In genomic region chr2:2536416-2537056, GRCh38 we compare ENCODE assay signal across 1 cellular context.
TF ChIP-seq lines count a peak whose summit lies in the region.

No MANE protein-coding gene starts in this region.

TF ChIP-seq in HepG2, 621 proteins besides CTCF, POLR2A, EP300 and RAD21 (continued from another document and continues in another):
- TF ChIP-seq, protein P1, sequence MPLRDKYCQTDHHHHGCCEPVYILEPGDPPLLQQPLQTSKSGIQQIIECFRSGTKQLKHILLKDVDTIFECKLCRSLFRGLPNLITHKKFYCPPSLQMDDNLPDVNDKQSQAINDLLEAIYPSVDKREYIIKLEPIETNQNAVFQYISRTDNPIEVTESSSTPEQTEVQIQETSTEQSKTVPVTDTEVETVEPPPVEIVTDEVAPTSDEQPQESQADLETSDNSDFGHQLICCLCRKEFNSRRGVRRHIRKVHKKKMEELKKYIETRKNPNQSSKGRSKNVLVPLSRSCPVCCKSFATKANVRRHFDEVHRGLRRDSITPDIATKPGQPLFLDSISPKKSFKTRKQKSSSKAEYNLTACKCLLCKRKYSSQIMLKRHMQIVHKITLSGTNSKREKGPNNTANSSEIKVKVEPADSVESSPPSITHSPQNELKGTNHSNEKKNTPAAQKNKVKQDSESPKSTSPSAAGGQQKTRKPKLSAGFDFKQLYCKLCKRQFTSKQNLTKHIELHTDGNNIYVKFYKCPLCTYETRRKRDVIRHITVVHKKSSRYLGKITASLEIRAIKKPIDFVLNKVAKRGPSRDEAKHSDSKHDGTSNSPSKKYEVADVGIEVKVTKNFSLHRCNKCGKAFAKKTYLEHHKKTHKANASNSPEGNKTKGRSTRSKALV (CRISPR knock-in tag; IDR thresholded peaks at IDR 0.05): no peak
- TF ChIP-seq ZNF292 (CRISPR knock-in tag; IDR thresholded peaks at IDR 0.05; ENCODE audit: borderline replicate concordance, low read depth): no peak
- TF ChIP-seq NAIF1 (CRISPR knock-in tag; IDR thresholded peaks at IDR 0.05; ENCODE audit: borderline replicate concordance): no peak
- no peak for TF ChIP-seq ZBTB37 (CRISPR knock-in tag; IDR thresholded peaks at IDR 0.05)
- no peak for TF ChIP-seq PAX8 (CRISPR knock-in tag; IDR thresholded peaks at IDR 0.05; ENCODE audit: borderline replicate concordance)
- TF ChIP-seq POLR2AphosphoS5 (IDR thresholded peaks at IDR 0.05; ENCODE audit: low read depth, low read length): no peak
- no peak for TF ChIP-seq NFE2L2 (IDR thresholded peaks at IDR 0.05; ENCODE audit: low read length)
- no peak for TF ChIP-seq ATRX (CRISPR knock-in tag; IDR thresholded peaks at IDR 0.05; ENCODE audit: borderline replicate concordance)
- TF ChIP-seq, protein P2, sequence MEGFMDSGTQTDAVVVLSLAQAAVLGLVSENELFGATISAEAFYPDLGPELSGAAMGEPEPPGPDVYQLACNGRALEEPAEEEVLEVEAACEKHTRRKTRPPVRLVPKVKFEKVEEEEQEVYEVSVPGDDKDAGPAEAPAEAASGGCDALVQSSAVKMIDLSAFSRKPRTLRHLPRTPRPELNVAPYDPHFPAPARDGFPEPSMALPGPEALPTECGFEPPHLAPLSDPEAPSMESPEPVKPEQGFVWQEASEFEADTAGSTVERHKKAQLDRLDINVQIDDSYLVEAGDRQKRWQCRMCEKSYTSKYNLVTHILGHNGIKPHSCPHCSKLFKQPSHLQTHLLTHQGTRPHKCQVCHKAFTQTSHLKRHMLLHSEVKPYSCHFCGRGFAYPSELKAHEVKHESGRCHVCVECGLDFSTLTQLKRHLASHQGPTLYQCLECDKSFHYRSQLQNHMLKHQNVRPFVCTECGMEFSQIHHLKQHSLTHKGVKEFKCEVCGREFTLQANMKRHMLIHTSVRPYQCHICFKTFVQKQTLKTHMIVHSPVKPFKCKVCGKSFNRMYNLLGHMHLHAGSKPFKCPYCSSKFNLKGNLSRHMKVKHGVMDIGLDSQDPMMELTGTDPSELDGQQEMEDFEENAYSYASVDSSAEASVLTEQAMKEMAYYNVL (CRISPR knock-in tag; IDR thresholded peaks at IDR 0.05; ENCODE audit: borderline replicate concordance): peak; percentile 79; the same call in 1 of the 2 replicates
- TF ChIP-seq ZNF33A (CRISPR knock-in tag; IDR thresholded peaks at IDR 0.05; ENCODE audit: borderline replicate concordance): no peak
- 0 out of 2 replicates have a peak, but pooled peaks have one; percentile 12 for TF ChIP-seq NR2F6 (IDR thresholded peaks at IDR 0.05)
- TF ChIP-seq NR2F6 (CRISPR knock-in tag; IDR thresholded peaks at IDR 0.05): no peak
- peak; percentile 23; the same call in 1 of the 2 replicates for TF ChIP-seq ZNF687 (CRISPR knock-in tag; IDR thresholded peaks at IDR 0.05)
- TF ChIP-seq, protein P3, sequence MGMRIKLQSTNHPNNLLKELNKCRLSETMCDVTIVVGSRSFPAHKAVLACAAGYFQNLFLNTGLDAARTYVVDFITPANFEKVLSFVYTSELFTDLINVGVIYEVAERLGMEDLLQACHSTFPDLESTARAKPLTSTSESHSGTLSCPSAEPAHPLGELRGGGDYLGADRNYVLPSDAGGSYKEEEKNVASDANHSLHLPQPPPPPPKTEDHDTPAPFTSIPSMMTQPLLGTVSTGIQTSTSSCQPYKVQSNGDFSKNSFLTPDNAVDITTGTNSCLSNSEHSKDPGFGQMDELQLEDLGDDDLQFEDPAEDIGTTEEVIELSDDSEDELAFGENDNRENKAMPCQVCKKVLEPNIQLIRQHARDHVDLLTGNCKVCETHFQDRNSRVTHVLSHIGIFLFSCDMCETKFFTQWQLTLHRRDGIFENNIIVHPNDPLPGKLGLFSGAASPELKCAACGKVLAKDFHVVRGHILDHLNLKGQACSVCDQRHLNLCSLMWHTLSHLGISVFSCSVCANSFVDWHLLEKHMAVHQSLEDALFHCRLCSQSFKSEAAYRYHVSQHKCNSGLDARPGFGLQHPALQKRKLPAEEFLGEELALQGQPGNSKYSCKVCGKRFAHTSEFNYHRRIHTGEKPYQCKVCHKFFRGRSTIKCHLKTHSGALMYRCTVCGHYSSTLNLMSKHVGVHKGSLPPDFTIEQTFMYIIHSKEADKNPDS (CRISPR knock-in tag; IDR thresholded peaks at IDR 0.05): no peak
- TF ChIP-seq HNF4G (IDR thresholded peaks at IDR 0.05; ENCODE audit: borderline replicate concordance, low read depth, low read length): peak; percentile 87
- TF ChIP-seq HNF4G (CRISPR knock-in tag; IDR thresholded peaks at IDR 0.05; ENCODE audit: borderline replicate concordance, low read depth): 0 out of 2 replicates have a peak, but pooled peaks have one; percentile 35
- peak; percentile 42; the same call in 1 of the 2 replicates for TF ChIP-seq EHMT2 (IDR thresholded peaks at IDR 0.05; ENCODE audit: borderline replicate concordance, low read depth, low read length)
- TF ChIP-seq BCL6 (CRISPR knock-in tag; IDR thresholded peaks at IDR 0.05): peak; percentile 45; the same call in 1 of the 2 replicates
- TF ChIP-seq ZBTB21 (CRISPR knock-in tag; IDR thresholded peaks at IDR 0.05): no peak
- TF ChIP-seq GATAD2A (CRISPR knock-in tag; IDR thresholded peaks at IDR 0.05): 0 out of 2 replicates have a peak, but pooled peaks have one; percentile 23
- TF ChIP-seq, protein P4, sequence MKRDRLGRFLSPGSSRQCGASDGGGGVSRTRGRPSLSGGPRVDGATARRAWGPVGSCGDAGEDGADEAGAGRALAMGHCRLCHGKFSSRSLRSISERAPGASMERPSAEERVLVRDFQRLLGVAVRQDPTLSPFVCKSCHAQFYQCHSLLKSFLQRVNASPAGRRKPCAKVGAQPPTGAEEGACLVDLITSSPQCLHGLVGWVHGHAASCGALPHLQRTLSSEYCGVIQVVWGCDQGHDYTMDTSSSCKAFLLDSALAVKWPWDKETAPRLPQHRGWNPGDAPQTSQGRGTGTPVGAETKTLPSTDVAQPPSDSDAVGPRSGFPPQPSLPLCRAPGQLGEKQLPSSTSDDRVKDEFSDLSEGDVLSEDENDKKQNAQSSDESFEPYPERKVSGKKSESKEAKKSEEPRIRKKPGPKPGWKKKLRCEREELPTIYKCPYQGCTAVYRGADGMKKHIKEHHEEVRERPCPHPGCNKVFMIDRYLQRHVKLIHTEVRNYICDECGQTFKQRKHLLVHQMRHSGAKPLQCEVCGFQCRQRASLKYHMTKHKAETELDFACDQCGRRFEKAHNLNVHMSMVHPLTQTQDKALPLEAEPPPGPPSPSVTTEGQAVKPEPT (CRISPR knock-in tag; IDR thresholded peaks at IDR 0.05; ENCODE audit: low read depth): no peak
- TF ChIP-seq ZNF44 (CRISPR knock-in tag; IDR thresholded peaks at IDR 0.05): no peak
- peak; percentile 31; the same call in 1 of the 2 replicates for TF ChIP-seq ZNF780A (CRISPR knock-in tag; IDR thresholded peaks at IDR 0.05)
- TF ChIP-seq ZNF414 (CRISPR knock-in tag; IDR thresholded peaks at IDR 0.05): 0 out of 2 replicates have a peak, but pooled peaks have one; percentile 41
- TF ChIP-seq ZNF75D (CRISPR knock-in tag; IDR thresholded peaks at IDR 0.05; ENCODE audit: borderline replicate concordance): no peak
- no peak for TF ChIP-seq ZNF7 (CRISPR knock-in tag; IDR thresholded peaks at IDR 0.05)
- no peak for TF ChIP-seq BATF2 (CRISPR knock-in tag; IDR thresholded peaks at IDR 0.05)
- no peak for TF ChIP-seq HCFC1 (IDR thresholded peaks at IDR 0.05; ENCODE audit: low read depth, low read length)
- no peak for TF ChIP-seq HIC2 (CRISPR knock-in tag; IDR thresholded peaks at IDR 0.05; ENCODE audit: low read depth)
- TF ChIP-seq ZNF652 (CRISPR knock-in tag; IDR thresholded peaks at IDR 0.05; ENCODE audit: borderline replicate concordance, low read depth): no peak
- TF ChIP-seq, protein P5, sequence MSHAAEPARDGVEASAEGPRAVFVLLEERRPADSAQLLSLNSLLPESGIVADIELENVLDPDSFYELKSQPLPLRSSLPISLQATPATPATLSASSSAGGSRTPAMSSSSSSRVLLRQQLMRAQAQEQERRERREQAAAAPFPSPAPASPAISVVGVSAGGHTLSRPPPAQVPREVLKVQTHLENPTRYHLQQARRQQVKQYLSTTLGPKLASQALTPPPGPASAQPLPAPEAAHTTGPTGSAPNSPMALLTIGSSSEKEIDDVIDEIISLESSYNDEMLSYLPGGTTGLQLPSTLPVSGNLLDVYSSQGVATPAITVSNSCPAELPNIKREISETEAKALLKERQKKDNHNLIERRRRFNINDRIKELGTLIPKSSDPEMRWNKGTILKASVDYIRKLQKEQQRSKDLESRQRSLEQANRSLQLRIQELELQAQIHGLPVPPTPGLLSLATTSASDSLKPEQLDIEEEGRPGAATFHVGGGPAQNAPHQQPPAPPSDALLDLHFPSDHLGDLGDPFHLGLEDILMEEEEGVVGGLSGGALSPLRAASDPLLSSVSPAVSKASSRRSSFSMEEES (CRISPR knock-in tag; IDR thresholded peaks at IDR 0.05): no peak
- TF ChIP-seq, protein P6, sequence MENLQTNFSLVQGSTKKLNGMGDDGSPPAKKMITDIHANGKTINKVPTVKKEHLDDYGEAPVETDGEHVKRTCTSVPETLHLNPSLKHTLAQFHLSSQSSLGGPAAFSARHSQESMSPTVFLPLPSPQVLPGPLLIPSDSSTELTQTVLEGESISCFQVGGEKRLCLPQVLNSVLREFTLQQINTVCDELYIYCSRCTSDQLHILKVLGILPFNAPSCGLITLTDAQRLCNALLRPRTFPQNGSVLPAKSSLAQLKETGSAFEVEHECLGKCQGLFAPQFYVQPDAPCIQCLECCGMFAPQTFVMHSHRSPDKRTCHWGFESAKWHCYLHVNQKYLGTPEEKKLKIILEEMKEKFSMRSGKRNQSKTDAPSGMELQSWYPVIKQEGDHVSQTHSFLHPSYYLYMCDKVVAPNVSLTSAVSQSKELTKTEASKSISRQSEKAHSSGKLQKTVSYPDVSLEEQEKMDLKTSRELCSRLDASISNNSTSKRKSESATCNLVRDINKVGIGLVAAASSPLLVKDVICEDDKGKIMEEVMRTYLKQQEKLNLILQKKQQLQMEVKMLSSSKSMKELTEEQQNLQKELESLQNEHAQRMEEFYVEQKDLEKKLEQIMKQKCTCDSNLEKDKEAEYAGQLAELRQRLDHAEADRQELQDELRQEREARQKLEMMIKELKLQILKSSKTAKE (CRISPR knock-in tag; IDR thresholded peaks at IDR 0.05; ENCODE audit: borderline replicate concordance): peak; percentile 56; the same call in 1 of the 2 replicates
- no peak for TF ChIP-seq ZMYM2 (CRISPR knock-in tag; IDR thresholded peaks at IDR 0.05)
- TF ChIP-seq MIER2 (CRISPR knock-in tag; IDR thresholded peaks at IDR 0.05): no peak
- TF ChIP-seq NRL (CRISPR knock-in tag; IDR thresholded peaks at IDR 0.05; ENCODE audit: borderline replicate concordance): no peak
